In the genomic region with DNA sequence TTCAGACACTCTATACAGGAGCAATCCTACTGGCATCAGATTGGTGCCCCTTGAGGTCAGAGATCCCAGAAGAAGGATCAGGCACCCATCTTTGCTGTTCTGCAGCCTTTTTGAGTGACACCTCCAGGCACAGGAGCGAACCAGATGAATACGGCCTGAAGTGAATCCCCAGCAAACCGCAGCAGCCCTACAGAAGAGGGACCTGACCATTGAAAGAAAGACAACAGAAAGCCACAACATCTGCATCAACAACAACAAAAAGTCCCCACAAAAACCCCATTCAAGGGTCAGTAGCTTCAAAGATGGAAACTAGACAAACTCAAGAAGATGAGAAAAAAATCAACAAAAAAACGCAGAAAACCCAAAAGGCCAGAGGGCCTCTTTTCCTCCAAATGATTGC, we compare ENCODE assay signal across 11 cellular contexts.
A peak's percentile ranks its signal among the peaks of the same experiment; 100 is the strongest.
DNase-seq lines count a peak whose midpoint lies in the region; ATAC-seq and TF ChIP-seq lines count a peak whose summit lies in the region.
"Had no signal": no experiment of that assay in that cellular context is flagged by ENCODE, and none has a peak within 500 bp of the region (broad histone marks: within the 10 kb centered on the region; RNA-seq: fewer than 3 reads in every experiment).

No MANE protein-coding gene starts in this region.

- H3K4me3 ChIP-seq in WERI-Rb-1 (ENCODE audit: low read depth, low read length): no peak overlapping the region
- H3K4me3 ChIP-seq in SK-N-SH (ENCODE audit: low read depth in 2 of 2, low read length in 1 of 2): no peak overlapping the region
- no peak overlapping the region for H3K4me3 ChIP-seq in neural progenitor cell

- H4K20me1 ChIP-seq in SK-N-SH (ENCODE audit: insufficient read depth) (no peaks in the 10 kb centered on the region), neural progenitor cell (ENCODE audit: low read depth) (no peaks in the 10 kb centered on the region)

- WGBS in SK-N-SH (ENCODE audit: low lambda C conversion rate): 73% methylated on average over 4 of the region's 4 CpGs

- H3K4me1 Mint-ChIP-seq in neural progenitor cell: peaks cover 4% of the 10 kb centered on the region

- H3K79me2 ChIP-seq in SK-N-SH (ENCODE audit: insufficient read depth) (no peaks in the 10 kb centered on the region), neural progenitor cell (ENCODE audit: low read depth) (no peaks in the 10 kb centered on the region)

- H3K9me3 Mint-ChIP-seq in neural progenitor cell: peaks cover 26% of the 10 kb centered on the region

- TF ChIP-seq RAD21 in SK-N-SH (IDR thresholded peaks at IDR 0.05; ENCODE audit: low read length): no peak

- H3K4me2 ChIP-seq in SK-N-SH: no peak overlapping the region
- no peak overlapping the region for H3K4me2 ChIP-seq in neural progenitor cell

- H3K9ac ChIP-seq in SK-N-SH (no peak overlapping the region), neural progenitor cell (no peak overlapping the region)

- no peak for TF ChIP-seq EP300 in SK-N-SH (IDR thresholded peaks at IDR 0.05; ENCODE audit: borderline replicate concordance in 1 of 2, low read depth in 1 of 2, low read length in 1 of 2)

- no peak overlapping the region for H3K4me3 Mint-ChIP-seq in neural progenitor cell
- H3K4me3 Mint-ChIP-seq: brain had no signal

- H2AFZ ChIP-seq in SK-N-SH (ENCODE audit: low read depth) (no peak overlapping the region), neural progenitor cell (replicated peaks) (no peak overlapping the region)

- DNase-seq in WERI-Rb-1: no peak
- no peak for DNase-seq in SK-N-SH
- DNase-seq in activated effector memory CD4-positive, alpha-beta T cell treated with Interleukin-2 at 50 U/mL for 16 hours: no peak
- no peak for DNase-seq in neural progenitor cell (ENCODE audit: low spot score)
- DNase-seq in NOMO-1 treated with dmso at 0.1 percent for 144 hours (lab: John Stamatoyannopoulos, UW; ENCODE audit: unreplicated experiment): no peak
- DNase-seq: Karpas-422 had no signal

- CTCF ChIA-PET in SK-N-SH (lab: Yijun Ruan, JAX): no interaction called here

- H3K36me3 Mint-ChIP-seq in neural progenitor cell: peaks cover 18% of the 10 kb centered on the region

- H3K4me1 ChIP-seq in SK-N-SH (ENCODE audit: control insufficient read depth in 1 of 2, insufficient read depth in 2 of 2, low read depth in 1 of 2, low read length in 1 of 2) (peaks cover 0 to 8% of the 10 kb centered on the region in 2 experiments; a peak in 1 of 4 replicates), neural progenitor cell (peaks cover 7% of the 10 kb centered on the region)

- H3K36me3 ChIP-seq in WERI-Rb-1 (no peaks in the 10 kb centered on the region; the same call in 1 of the 2 replicates), SK-N-SH (replicated peaks in 1 of 2; ENCODE audit: control insufficient read depth in 1 of 2, insufficient read depth in 2 of 2, low read length in 1 of 2) (no peaks in the 10 kb centered on the region), neural progenitor cell (peaks cover 3% of the 10 kb centered on the region)

- POLR2A ChIA-PET in SK-N-SH (lab: Yijun Ruan, JAX): no interaction called here

- H3K27me3 ChIP-seq in WERI-Rb-1 (ENCODE audit: insufficient read depth, low read depth, severe bottlenecking) (no peaks in the 10 kb centered on the region), SK-N-SH (ENCODE audit: insufficient read depth) (no peaks in the 10 kb centered on the region), neural progenitor cell (no peaks in the 10 kb centered on the region)

- no peaks in the 10 kb centered on the region for H3K9me3 ChIP-seq in WERI-Rb-1 (ENCODE audit: severe bottlenecking)
- no peaks in the 10 kb centered on the region for H3K9me3 ChIP-seq in SK-N-SH
- H3K9me3 ChIP-seq in neural progenitor cell (ENCODE audit: low read depth): no peaks in the 10 kb centered on the region

- TF ChIP-seq CTCF in WERI-Rb-1 (IDR thresholded peaks at IDR 0.05; ENCODE audit: low read depth, low read length): no peak
- no peak for TF ChIP-seq CTCF in SK-N-SH (IDR thresholded peaks at IDR 0.05)
- no peak for TF ChIP-seq CTCF in neural progenitor cell (IDR thresholded peaks at IDR 0.05)

- ATAC-seq in GM18499 (IDR thresholded peaks at IDR 0.05; ENCODE audit: insufficient read depth, unreplicated experiment): peak; percentile 79
- ATAC-seq in GM21360 (IDR thresholded peaks at IDR 0.05; ENCODE audit: unreplicated experiment): peak; percentile 84
- peak; percentile 94 for ATAC-seq in HG03039 (IDR thresholded peaks at IDR 0.05; ENCODE audit: unreplicated experiment)
- ATAC-seq: left lobe of liver had no signal

- no peaks in the 10 kb centered on the region for H3K9me2 ChIP-seq in SK-N-SH

- no peak overlapping the region for H3K27ac Mint-ChIP-seq in neural progenitor cell

- no peaks in the 10 kb centered on the region for H3F3A ChIP-seq in SK-N-SH (replicated peaks; ENCODE audit: insufficient read depth)
- no peaks in the 10 kb centered on the region for H3F3A ChIP-seq in neural progenitor cell (ENCODE audit: low read depth)

- peaks cover 2% of the 10 kb centered on the region for H3K27me3 Mint-ChIP-seq in neural progenitor cell (ENCODE audit: insufficient read depth, low read depth)
- H3K27me3 Mint-ChIP-seq: brain had no signal

- H3K27ac ChIP-seq in WERI-Rb-1: peak overlapping the region; percentile 75
- H3K27ac ChIP-seq in SK-N-SH (ENCODE audit: low read depth in 2 of 2, low read length in 1 of 2): no peak overlapping the region
- H3K27ac ChIP-seq in neural progenitor cell: no peak overlapping the region

TF ChIP-seq in SK-N-SH, 30 proteins besides CTCF, POLR2A, EP300 and RAD21:
- TF ChIP-seq, protein P1, sequence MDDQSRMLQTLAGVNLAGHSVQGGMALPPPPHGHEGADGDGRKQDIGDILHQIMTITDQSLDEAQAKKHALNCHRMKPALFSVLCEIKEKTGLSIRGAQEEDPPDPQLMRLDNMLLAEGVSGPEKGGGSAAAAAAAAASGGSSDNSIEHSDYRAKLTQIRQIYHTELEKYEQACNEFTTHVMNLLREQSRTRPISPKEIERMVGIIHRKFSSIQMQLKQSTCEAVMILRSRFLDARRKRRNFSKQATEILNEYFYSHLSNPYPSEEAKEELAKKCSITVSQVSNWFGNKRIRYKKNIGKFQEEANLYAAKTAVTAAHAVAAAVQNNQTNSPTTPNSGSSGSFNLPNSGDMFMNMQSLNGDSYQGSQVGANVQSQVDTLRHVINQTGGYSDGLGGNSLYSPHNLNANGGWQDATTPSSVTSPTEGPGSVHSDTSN (IDR thresholded peaks at IDR 0.05): no peak
- TF ChIP-seq YY1 (IDR thresholded peaks at IDR 0.05; ENCODE audit: low read depth) (no peak), NRF1 (IDR thresholded peaks at IDR 0.05; ENCODE audit: low read depth, low read length) (no peak), MXI1 (IDR thresholded peaks at IDR 0.05; ENCODE audit: low read depth, low read length) (no peak), POLR2AphosphoS5 (IDR thresholded peaks at IDR 0.05; ENCODE audit: low read depth, low read length) (no peak)
- TF ChIP-seq, protein P2, sequence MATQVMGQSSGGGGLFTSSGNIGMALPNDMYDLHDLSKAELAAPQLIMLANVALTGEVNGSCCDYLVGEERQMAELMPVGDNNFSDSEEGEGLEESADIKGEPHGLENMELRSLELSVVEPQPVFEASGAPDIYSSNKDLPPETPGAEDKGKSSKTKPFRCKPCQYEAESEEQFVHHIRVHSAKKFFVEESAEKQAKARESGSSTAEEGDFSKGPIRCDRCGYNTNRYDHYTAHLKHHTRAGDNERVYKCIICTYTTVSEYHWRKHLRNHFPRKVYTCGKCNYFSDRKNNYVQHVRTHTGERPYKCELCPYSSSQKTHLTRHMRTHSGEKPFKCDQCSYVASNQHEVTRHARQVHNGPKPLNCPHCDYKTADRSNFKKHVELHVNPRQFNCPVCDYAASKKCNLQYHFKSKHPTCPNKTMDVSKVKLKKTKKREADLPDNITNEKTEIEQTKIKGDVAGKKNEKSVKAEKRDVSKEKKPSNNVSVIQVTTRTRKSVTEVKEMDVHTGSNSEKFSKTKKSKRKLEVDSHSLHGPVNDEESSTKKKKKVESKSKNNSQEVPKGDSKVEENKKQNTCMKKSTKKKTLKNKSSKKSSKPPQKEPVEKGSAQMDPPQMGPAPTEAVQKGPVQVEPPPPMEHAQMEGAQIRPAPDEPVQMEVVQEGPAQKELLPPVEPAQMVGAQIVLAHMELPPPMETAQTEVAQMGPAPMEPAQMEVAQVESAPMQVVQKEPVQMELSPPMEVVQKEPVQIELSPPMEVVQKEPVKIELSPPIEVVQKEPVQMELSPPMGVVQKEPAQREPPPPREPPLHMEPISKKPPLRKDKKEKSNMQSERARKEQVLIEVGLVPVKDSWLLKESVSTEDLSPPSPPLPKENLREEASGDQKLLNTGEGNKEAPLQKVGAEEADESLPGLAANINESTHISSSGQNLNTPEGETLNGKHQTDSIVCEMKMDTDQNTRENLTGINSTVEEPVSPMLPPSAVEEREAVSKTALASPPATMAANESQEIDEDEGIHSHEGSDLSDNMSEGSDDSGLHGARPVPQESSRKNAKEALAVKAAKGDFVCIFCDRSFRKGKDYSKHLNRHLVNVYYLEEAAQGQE (IDR thresholded peaks at IDR 0.05; ENCODE audit: low read depth, low read length): no peak
